8 cellular contexts compared by ENCODE assay signal in the genomic region with DNA sequence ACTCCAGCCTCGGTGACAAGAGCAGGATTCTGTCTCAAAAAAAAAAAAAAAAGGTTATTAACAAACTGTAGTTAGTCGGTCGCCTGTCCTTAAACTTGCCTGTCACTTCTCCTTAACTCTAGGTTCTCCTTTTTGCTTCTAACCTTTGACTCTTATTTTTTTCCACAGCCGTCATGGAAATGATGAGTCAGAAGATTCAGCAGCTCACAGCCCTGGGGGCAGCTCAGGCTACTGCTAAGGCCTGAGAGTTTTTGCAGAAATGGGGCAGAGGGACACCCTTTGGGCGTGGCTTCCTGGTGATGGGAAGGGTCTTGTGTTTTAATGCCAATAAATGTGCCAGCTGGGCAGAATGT. TPM values are rescaled to one million over a fixed set of nuclear protein-coding genes. Genes with fewer than 3 reads are reported as not detected.
DNase-seq lines count a peak whose midpoint lies in the region; ATAC-seq and TF ChIP-seq lines count a peak whose summit lies in the region.

No MANE protein-coding gene starts in this region.

- H3K4me1 ChIP-seq in CD8-positive, alpha-beta T cell (ENCODE audit: insufficient read depth, low read length): peaks cover 51% of the 10 kb centered on the region
- H3K4me1 ChIP-seq in sigmoid colon: peaks cover 0 to 64% (median 58%) of the 10 kb centered on the region in 4 donors

- no peak for ATAC-seq in CD8-positive, alpha-beta T cell
- ATAC-seq in GM21526 (IDR thresholded peaks at IDR 0.05; ENCODE audit: low FRiP score, unreplicated experiment): no peak
- no peak for ATAC-seq in HG02759 (IDR thresholded peaks at IDR 0.05; ENCODE audit: unreplicated experiment)

- H3K9me3 ChIP-seq in CD8-positive, alpha-beta T cell (ENCODE audit: low read length): no peaks in the 10 kb centered on the region
- no peaks in the 10 kb centered on the region for H3K9me3 ChIP-seq in sigmoid colon

- H3K27ac ChIP-seq in CD8-positive, alpha-beta T cell (ENCODE audit: low read depth, low read length): peak overlapping the region; percentile 60
- peak overlapping the region; percentile 75 to 80 (median 78) for H3K27ac ChIP-seq in sigmoid colon

- peaks cover 69% of the 10 kb centered on the region for H3K36me3 Mint-ChIP-seq in CD8-positive, alpha-beta T cell
- H3K36me3 Mint-ChIP-seq in activated T-helper 2 cell treated with anti-CD3 and anti-CD28 coated beads, Interferon-gamma antibody, Interleukin-2, Interleukin-4, amounts not matched to agents 10 μg/mL and 5 μg/mL and 100 μg/mL, durations not matched to agents 14 hours and 24 hours and 36 hours (ENCODE audit: low read depth): peaks cover 89% of the 10 kb centered on the region

- POLR2A ChIA-PET in CD8-positive, alpha-beta T cell (lab: Charles Lee): interaction anchor here (0.5 to 6.3 kb wide), 7 partner anchors 16 to 211 kb away, joined by 3 to 58 read pairs (median 3); partner anchors contain the start of genes AAAS, CSAD and ZNF740

- no peaks in the 10 kb centered on the region for H3K9me3 Mint-ChIP-seq in CD8-positive, alpha-beta T cell
- no peaks in the 10 kb centered on the region for H3K9me3 Mint-ChIP-seq in activated T-helper 2 cell treated with anti-CD3 and anti-CD28 coated beads, Interferon-gamma antibody, Interleukin-2, Interleukin-4, amounts not matched to agents 10 μg/mL and 5 μg/mL and 100 μg/mL, durations not matched to agents 14 hours and 24 hours and 36 hours

- H3K4me1 Mint-ChIP-seq in CD8-positive, alpha-beta T cell (ENCODE audit: low read depth): peaks cover 80% of the 10 kb centered on the region
- H3K4me1 Mint-ChIP-seq in activated T-helper 2 cell treated with anti-CD3 and anti-CD28 coated beads, Interferon-gamma antibody, Interleukin-2, Interleukin-4, amounts not matched to agents 10 μg/mL and 5 μg/mL and 100 μg/mL, durations not matched to agents 14 hours and 24 hours and 36 hours (ENCODE audit: low read depth): peaks cover 56% of the 10 kb centered on the region

- H3K4me3 Mint-ChIP-seq in CD8-positive, alpha-beta T cell: peak overlapping the region; percentile 99
- H3K4me3 Mint-ChIP-seq in activated T-helper 2 cell treated with anti-CD3 and anti-CD28 coated beads, Interferon-gamma antibody, Interleukin-2, Interleukin-4, amounts not matched to agents 10 μg/mL and 5 μg/mL and 100 μg/mL, durations not matched to agents 14 hours and 24 hours and 36 hours (ENCODE audit: low read depth): peak overlapping the region; percentile 97

- CTCF ChIA-PET in CD8-positive, alpha-beta T cell (lab: Charles Lee): interaction anchor here (1.1 to 18.8 kb wide), 6 partner anchors 12 to 209 kb away, joined by 3 to 353 read pairs (median 18); partner anchors contain the start of genes AAAS, ITGB7 and NPFF

- H3K27me3 Mint-ChIP-seq in CD8-positive, alpha-beta T cell (ENCODE audit: low read depth): no peaks in the 10 kb centered on the region
- no peaks in the 10 kb centered on the region for H3K27me3 Mint-ChIP-seq in activated T-helper 2 cell treated with anti-CD3 and anti-CD28 coated beads, Interferon-gamma antibody, Interleukin-2, Interleukin-4, amounts not matched to agents 10 μg/mL and 5 μg/mL and 100 μg/mL, durations not matched to agents 14 hours and 24 hours and 36 hours (ENCODE audit: low read depth)

- 60 to 61% methylated on average over 5 of the region's 5 CpGs for WGBS in sigmoid colon, 2 donors

- H3K27ac Mint-ChIP-seq in CD8-positive, alpha-beta T cell: peak overlapping the region; percentile 93
- H3K27ac Mint-ChIP-seq in activated T-helper 2 cell treated with anti-CD3 and anti-CD28 coated beads, Interferon-gamma antibody, Interleukin-2, Interleukin-4, amounts not matched to agents 10 μg/mL and 5 μg/mL and 100 μg/mL, durations not matched to agents 14 hours and 24 hours and 36 hours: peak overlapping the region; percentile 86

- TF ChIP-seq EP300 in sigmoid colon (IDR thresholded peaks at IDR 0.05): no peak

- peak overlapping the region; percentile 81 for H3K4me3 ChIP-seq in CD8-positive, alpha-beta T cell (ENCODE audit: low read depth, low read length)
- peak overlapping the region in 3 of 4 donors; percentile 70 to 79 (median 73) for H3K4me3 ChIP-seq in sigmoid colon

- TF ChIP-seq CTCF in CD8-positive, alpha-beta T cell (IDR thresholded peaks at IDR 0.05): no peak
- no peak for TF ChIP-seq CTCF in sigmoid colon (IDR thresholded peaks at IDR 0.05)

- DNase-seq in CD8-positive, alpha-beta T cell: peak in 2 of 7 experiments; percentile 18 to 26
- DNase-seq in MV-4-11 (lab: John Stamatoyannopoulos, UW) (peak; percentile 96), globus pallidus (ENCODE audit: low spot score) (peak; percentile 24), sigmoid colon (no peak)
- peak; percentile 33 for DNase-seq in activated T-helper 2 cell treated with anti-CD3 and anti-CD28 coated beads, Interferon-gamma antibody, Interleukin-2, Interleukin-4, amounts not matched to agents 10 μg/mL and 5 μg/mL and 100 μg/mL, durations not matched to agents 14 hours and 24 hours and 36 hours (ENCODE audit: low spot score)
- no peak for DNase-seq in activated CD8-positive, alpha-beta memory T cell treated with anti-CD3 and anti-CD28 coated beads, Interleukin-2, amount 50 U/mL, for 4 hours

- H3K36me3 ChIP-seq in CD8-positive, alpha-beta T cell (ENCODE audit: insufficient read depth, low read length): no peaks in the 10 kb centered on the region
- H3K36me3 ChIP-seq in sigmoid colon: peaks cover 0 to 48% (median 11%) of the 10 kb centered on the region in 4 donors

- H3K27me3 ChIP-seq in CD8-positive, alpha-beta T cell (ENCODE audit: insufficient read depth, low read length): no peaks in the 10 kb centered on the region
- H3K27me3 ChIP-seq in sigmoid colon: no peaks in the 10 kb centered on the region

- intact Hi-C loops in CD8-positive, alpha-beta T cell (cut with DNase I, micrococcal nuclease): loop anchor here (1.0 to 2.0 kb wide), 6 partner anchors 22 to 293 kb away; partner anchors contain the start of genes AAAS (in 2 of the 2), CSAD (in 2 of the 2), ZNF740 (in 2 of the 2) and EIF4B (in 1 of the 2)
- intact Hi-C loops in activated T-helper 2 cell treated with anti-CD3 and anti-CD28 coated beads, Interferon-gamma antibody, Interleukin-2, Interleukin-4, amounts not matched to agents 10 μg/mL and 5 μg/mL and 100 μg/mL, durations not matched to agents 14 hours and 24 hours and 36 hours (cut with micrococcal nuclease): loop anchor here (1.0 to 5.0 kb wide), 5 partner anchors 22 to 119 kb away; partner anchors contain the start of genes AAAS, CSAD, ESPL1 and SP1
- intact Hi-C loops in sigmoid colon (cut with DNase I): no loop called here

- no peak for TF ChIP-seq POLR2A in sigmoid colon (IDR thresholded peaks at IDR 0.05)

RNA-seq across cellular contexts. Expression of gene MYG1, which starts 0.4 kb away (rescaled TPM):
- 10 to 100 TPM; 24.2 to 31.4 TPM for total RNA-seq in CD8-positive, alpha-beta T cell
- 87.2 and 99.0 TPM in 2 replicates for total RNA-seq in activated T-helper 2 cell treated with anti-CD3 and anti-CD28 coated beads, Interferon-gamma antibody, Interleukin-2, Interleukin-4, amounts not matched to agents 10 μg/mL and 5 μg/mL and 100 μg/mL, durations not matched to agents 14 hours and 24 hours and 36 hours
- total RNA-seq in sigmoid colon: 10 to 100 TPM; 43.5 to 55.4 (median 50.2) TPM
- 10 to 100 TPM; 26.1 to 59.6 (median 54.1) TPM for polyA plus RNA-seq in sigmoid colon

RNA-seq across cellular contexts. Expression of gene PFDN5, which starts 3.7 kb away (rescaled TPM):
- total RNA-seq in CD8-positive, alpha-beta T cell: 100 to 1,000 TPM; 741 to 751 TPM
- total RNA-seq in activated T-helper 2 cell treated with anti-CD3 and anti-CD28 coated beads, Interferon-gamma antibody, Interleukin-2, Interleukin-4, amounts not matched to agents 10 μg/mL and 5 μg/mL and 100 μg/mL, durations not matched to agents 14 hours and 24 hours and 36 hours: 321 and 326 TPM in 2 replicates
- total RNA-seq in sigmoid colon: 1,000 to 10,000 TPM in 2 of 4 donors, 100 to 1,000 TPM in 2; 757 to 1,153 (median 947) TPM
- 1,000 to 10,000 TPM in 1 of 3 donors, 100 to 1,000 TPM in 2; 759 to 1,604 (median 819) TPM for polyA plus RNA-seq in sigmoid colon

RNA-seq across cellular contexts. Expression of gene AAAS, which starts 22.3 kb away (rescaled TPM):
- 10 to 100 TPM; 17.0 to 21.5 TPM for total RNA-seq in CD8-positive, alpha-beta T cell
- 83.7 and 85.4 TPM in 2 replicates for total RNA-seq in activated T-helper 2 cell treated with anti-CD3 and anti-CD28 coated beads, Interferon-gamma antibody, Interleukin-2, Interleukin-4, amounts not matched to agents 10 μg/mL and 5 μg/mL and 100 μg/mL, durations not matched to agents 14 hours and 24 hours and 36 hours
- total RNA-seq in sigmoid colon: 10 to 100 TPM; 38.2 to 62.0 (median 47.4) TPM
- polyA plus RNA-seq in sigmoid colon: 10 to 100 TPM; 10.6 to 35.6 (median 15.0) TPM

RNA-seq across cellular contexts. Expression of gene ESPL1, which starts 31.0 kb away (rescaled TPM):
- 1 to 10 TPM in 1 of 2 experiments, under 1 TPM in 1; 0.56 to 1.7 TPM for total RNA-seq in CD8-positive, alpha-beta T cell
- total RNA-seq in activated T-helper 2 cell treated with anti-CD3 and anti-CD28 coated beads, Interferon-gamma antibody, Interleukin-2, Interleukin-4, amounts not matched to agents 10 μg/mL and 5 μg/mL and 100 μg/mL, durations not matched to agents 14 hours and 24 hours and 36 hours: 72.6 and 75.3 TPM in 2 replicates
- total RNA-seq in sigmoid colon: 1 to 10 TPM in 1 of 4 donors, under 1 TPM in 3; under 0.01 to 1.9 (median 0.22) TPM
- polyA plus RNA-seq in sigmoid colon: 1 to 10 TPM; 4.2 to 7.6 (median 5.5) TPM

RNA-seq across cellular contexts. Expression of gene SP7, which starts 37.1 kb away (rescaled TPM):
- total RNA-seq in CD8-positive, alpha-beta T cell: not detected
- 0.11 TPM in 1 of 2 replicates, not detected in the other for total RNA-seq in activated T-helper 2 cell treated with anti-CD3 and anti-CD28 coated beads, Interferon-gamma antibody, Interleukin-2, Interleukin-4, amounts not matched to agents 10 μg/mL and 5 μg/mL and 100 μg/mL, durations not matched to agents 14 hours and 24 hours and 36 hours
- not detected for total RNA-seq in sigmoid colon
- not detected for polyA plus RNA-seq in sigmoid colon

Comparison
In these comparisons a context has a peak if more than half of its experiments do, and no peak if none do; other contexts are left out.
1. DNase-seq: peak in MV-4-11 (single experiment), activated T-helper 2 cell treated with anti-CD3 and anti-CD28 coated beads, Interferon-gamma antibody, Interleukin-2, Interleukin-4, amounts not matched to agents 10 μg/mL and 5 μg/mL and 100 μg/mL, durations not matched to agents 14 hours and 24 hours and 36 hours (single experiment) and globus pallidus (single experiment); none in sigmoid colon (single experiment) and activated CD8-positive, alpha-beta memory T cell treated with anti-CD3 and anti-CD28 coated beads, Interleukin-2, amount 50 U/mL, for 4 hours (single experiment).